8 cellular contexts compared by ENCODE assay signal in genomic region chr6:118776607-118777549, GRCh38.
DNase-seq lines count a peak whose midpoint lies in the region; ATAC-seq and TF ChIP-seq lines count a peak whose summit lies in the region.

No MANE protein-coding gene starts in this region.

- no peak overlapping the region for H4K8ac ChIP-seq in IMR-90 (ENCODE audit: low read depth in 2 of 2, low read length in 2 of 2)

- no peak overlapping the region for H3K18ac ChIP-seq in IMR-90 (ENCODE audit: low read depth, low read length)

- H3K36me3 ChIP-seq in IMR-90 (ENCODE audit: control insufficient read depth, insufficient read depth, low read length) (no peaks in the 10 kb centered on the region), fibroblast of lung (ENCODE audit: control insufficient read depth, insufficient read depth, low read length) (no peaks in the 10 kb centered on the region)

- no peak for TF ChIP-seq POLR2A in IMR-90 (IDR thresholded peaks at IDR 0.05; ENCODE audit: low read depth, low read length)

- in situ Hi-C loops in IMR-90 (cut with MboI; ENCODE audit: low sequenced_read_pairs), result loop anchor here (10.0 kb wide), 1 partner anchor 492 kb away; no protein-coding TSS in a partner anchor

- DNase-seq in DMS 273 (lab: John Stamatoyannopoulos, UW; ENCODE audit: unreplicated experiment) (peak; percentile 86), IMR-90 (peak; percentile 79), OCI-M2 (lab: John Stamatoyannopoulos, UW; ENCODE audit: unreplicated experiment) (peak; percentile 6), fibroblast of lung (ENCODE audit: low read depth in 2 of 2) (peak; percentile 85 to 90), non-pigmented ciliary epithelial cell (ENCODE audit: low read depth) (peak; percentile 58), type B pancreatic cell (ENCODE audit: extremely low spot score, unreplicated experiment) (no peak)
- peak; percentile 72 to 77 for DNase-seq in activated T-cell treated with anti-CD3 and anti-CD28 coated beads, Interleukin-2, amount 50 U/mL, for 48 hours

- peak overlapping the region; percentile 1 for H3K27ac Mint-ChIP-seq in type B pancreatic cell

- BruUV-seq in IMR-90 (replicated peaks; lab: Mats Ljungman, UMichigan), result no TSS peak

- TF ChIP-seq RAD21 in IMR-90 (IDR thresholded peaks at IDR 0.05; ENCODE audit: low read length), result peak; percentile 72

- no CpG with 5 or more reads among the region's 5 CpGs for WGBS in IMR-90 (ENCODE audit: extremely low coverage in 2 of 2, insufficient read length in 1 of 2), 2 experiments

- H3K56ac ChIP-seq in IMR-90 (ENCODE audit: extremely low read depth, insufficient read depth, low read length), result no peak overlapping the region

- CTCF ChIA-PET in IMR-90 (lab: Yijun Ruan, JAX), result interaction anchor here (1.0 to 2.0 kb wide), 3 partner anchors 11 to 137 kb away, joined by 3 to 6 read pairs (median 4); no protein-coding TSS in a partner anchor

- peaks cover 21% of the 10 kb centered on the region for H3K4me1 Mint-ChIP-seq in type B pancreatic cell (ENCODE audit: unreplicated experiment)

- no peak overlapping the region for H3K4ac ChIP-seq in IMR-90 (ENCODE audit: low read depth, low read length)

- no peak overlapping the region for H2BK20ac ChIP-seq in IMR-90 (ENCODE audit: low read depth, low read length)

- no peak overlapping the region for H2BK5ac ChIP-seq in IMR-90 (ENCODE audit: low read depth, low read length, poor library complexity, severe bottlenecking)

- TF ChIP-seq CTCF in IMR-90 (conservative IDR thresholded peaks at IDR 0.05; ENCODE audit: low read depth, low read length) (peak; percentile 73), fibroblast of lung (conservative IDR thresholded peaks at IDR 0.05 in 1 of 2, IDR thresholded peaks at IDR 0.05 in 1 of 2; ENCODE audit: low read depth in 1 of 2, low read length in 2 of 2) (peak; percentile 81 to 88), type B pancreatic cell (conservative IDR thresholded peaks at IDR 0.05) (peak; percentile 89)

- H3K36me3 Mint-ChIP-seq in type B pancreatic cell, result no peaks in the 10 kb centered on the region

- H3K4me1 ChIP-seq in IMR-90 (ENCODE audit: control insufficient read depth, insufficient read depth, low read length) (peaks cover 4% of the 10 kb centered on the region; the same call in 1 of the 2 replicates), fibroblast of lung (ENCODE audit: control insufficient read depth, extremely low read depth, insufficient read depth, low read length) (no peaks in the 10 kb centered on the region)

- no peak overlapping the region for H3K4me3 Mint-ChIP-seq in type B pancreatic cell

- H3K4me2 ChIP-seq in IMR-90 (ENCODE audit: low read depth, low read length) (no peak overlapping the region), fibroblast of lung (ENCODE audit: extremely low read depth, insufficient read depth, low read length) (no peak overlapping the region)

- H2BK15ac ChIP-seq in IMR-90 (ENCODE audit: low read depth, low read length), result no peak overlapping the region

- no peak overlapping the region for H4K5ac ChIP-seq in IMR-90 (ENCODE audit: low read depth, low read length)

- no peak overlapping the region for H3K9ac ChIP-seq in IMR-90 (ENCODE audit: low read depth, low read length)
- no peak overlapping the region for H3K9ac ChIP-seq in fibroblast of lung (ENCODE audit: insufficient read depth, low read length)

- no peak overlapping the region for H4K91ac ChIP-seq in IMR-90 (ENCODE audit: insufficient read depth, low read depth, low read length)

- dilution Hi-C loops in IMR-90 (cut with HindIII; ENCODE audit: low sequenced_read_pairs, unreplicated experiment), result no loop called here

- H3K27ac ChIP-seq in IMR-90 (ENCODE audit: insufficient read depth, low read length) (no peak overlapping the region), fibroblast of lung (ENCODE audit: insufficient read depth, low read length) (no peak overlapping the region)

- H2AK9ac ChIP-seq in IMR-90 (replicated peaks; ENCODE audit: low read depth, low read length, poor library complexity), result no peak overlapping the region

- H3K79me2 ChIP-seq in fibroblast of lung (ENCODE audit: control insufficient read depth, insufficient read depth, low read length), result no peaks in the 10 kb centered on the region

- no peak overlapping the region for H3K4me3 ChIP-seq in IMR-90 (ENCODE audit: insufficient read depth, low read depth, low read length)
- H3K4me3 ChIP-seq in fibroblast of lung (replicated peaks in 1 of 4; ENCODE audit: control extremely low read depth in 1 of 4, insufficient read depth in 1 of 4, low read depth in 3 of 4, low read length in 4 of 4), result no peak overlapping the region

- H2BK120ac ChIP-seq in IMR-90 (ENCODE audit: low read depth, low read length), result no peak overlapping the region

- H3K9me3 Mint-ChIP-seq in type B pancreatic cell, result no peaks in the 10 kb centered on the region

- no peak overlapping the region for H3K14ac ChIP-seq in IMR-90 (replicated peaks; ENCODE audit: low read depth, low read length)

- H4K20me1 ChIP-seq in IMR-90 (ENCODE audit: insufficient read depth, low read length) (no peaks in the 10 kb centered on the region), fibroblast of lung (ENCODE audit: control insufficient read depth, extremely low read depth, insufficient read depth, low read length) (no peaks in the 10 kb centered on the region)

- POLR2A ChIA-PET in IMR-90 (lab: Charles Lee; ENCODE audit: unreplicated experiment), result no interaction called here

- no peak overlapping the region for H3K23ac ChIP-seq in IMR-90 (ENCODE audit: low read depth, low read length)

- H3K9me3 ChIP-seq in IMR-90 (ENCODE audit: control insufficient read depth, insufficient read depth, low read length) (no peaks in the 10 kb centered on the region), fibroblast of lung (ENCODE audit: control insufficient read depth, insufficient read depth, low read depth, low read length) (no peaks in the 10 kb centered on the region)

- no peaks in the 10 kb centered on the region for H3K9me1 ChIP-seq in IMR-90 (ENCODE audit: insufficient read depth, low read length)

- intact Hi-C loops in IMR-90 (cut with micrococcal nuclease), result loop anchor here (1.0 to 5.0 kb wide), 5 partner anchors 70 to 493 kb away; no protein-coding TSS in a partner anchor

- H3K27me3 Mint-ChIP-seq in type B pancreatic cell, result no peaks in the 10 kb centered on the region

- H2AFZ ChIP-seq in IMR-90 (replicated peaks; ENCODE audit: low read length, poor library complexity) (no peak overlapping the region), fibroblast of lung (ENCODE audit: low read length) (no peak overlapping the region)

- no peak overlapping the region for H2AK5ac ChIP-seq in IMR-90 (ENCODE audit: low read depth, low read length)

- H3K27me3 ChIP-seq in IMR-90 (ENCODE audit: control insufficient read depth, insufficient read depth, low read length) (peaks cover 4% of the 10 kb centered on the region), fibroblast of lung (ENCODE audit: control insufficient read depth, insufficient read depth, low read length) (no peaks in the 10 kb centered on the region)

- ATAC-seq in GM21381 (IDR thresholded peaks at IDR 0.05; ENCODE audit: unreplicated experiment), result peak; percentile 81
- ATAC-seq in IMR-90 (ENCODE audit: low read depth), result peak; percentile 87

- H3K79me1 ChIP-seq in IMR-90 (ENCODE audit: low read depth in 1 of 2, low read length in 2 of 2), result no peaks in the 10 kb centered on the region

TF ChIP-seq in IMR-90, 13 proteins besides CTCF, POLR2A, EP300 and RAD21:
- no peak for TF ChIP-seq CHD1 (IDR thresholded peaks at IDR 0.05; ENCODE audit: low read depth, low read length)
- peak; percentile 90 for TF ChIP-seq SMC3 (IDR thresholded peaks at IDR 0.05; ENCODE audit: low read depth, low read length)
TF ChIP-seq in IMR-90: peak in this region for 1.
